Comparison of ENCODE assay signal across 1 cellular context in the genomic region with DNA sequence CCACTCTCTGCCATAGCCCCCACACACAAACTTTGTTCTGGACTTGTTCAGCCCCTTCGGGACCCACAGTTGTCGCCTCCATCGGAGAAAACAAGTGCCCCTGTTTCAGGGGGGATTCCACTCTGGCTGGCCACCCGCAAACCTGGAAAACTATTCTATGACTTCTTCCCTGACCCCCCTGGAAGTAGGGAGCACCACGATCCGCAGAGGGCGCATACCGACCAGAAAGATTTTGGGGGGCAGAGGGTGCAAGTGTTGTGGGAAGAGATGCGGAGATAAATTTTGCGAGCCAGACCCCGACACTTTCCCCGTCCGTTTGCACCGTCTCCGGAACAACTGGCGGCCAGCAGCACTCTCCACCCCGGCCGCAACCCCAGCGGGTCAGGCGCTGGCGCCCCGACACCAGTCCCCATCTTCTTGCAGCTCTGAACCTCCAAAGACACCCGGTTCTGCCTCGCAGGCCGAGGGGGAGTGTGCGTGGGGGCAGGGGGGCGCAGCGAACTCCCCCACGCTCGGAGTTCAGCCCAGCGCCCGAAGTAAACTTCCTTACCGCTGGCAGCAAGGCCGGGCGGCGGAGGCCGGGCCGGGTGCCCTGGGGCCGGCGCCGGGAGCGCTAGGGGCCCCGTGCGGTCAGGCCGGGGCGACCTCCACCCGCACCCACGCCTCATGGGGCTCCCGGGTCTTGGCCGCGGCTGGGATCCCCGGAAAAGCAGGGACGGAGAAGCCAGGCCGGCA.
A peak's percentile ranks its signal among the peaks of the same experiment; 100 is the strongest.
TF ChIP-seq lines count a peak whose summit lies in the region.

No MANE protein-coding gene starts in this region.

TF ChIP-seq in HepG2, 621 proteins besides CTCF, POLR2A, EP300 and RAD21 (continued from another document and continues in another):
- TF ChIP-seq HNRNPL (IDR thresholded peaks at IDR 0.05; ENCODE audit: low read depth, low read length): 0 out of 2 replicates have a peak, but pooled peaks have one; percentile 5
- TF ChIP-seq NFE2L1 (CRISPR knock-in tag; IDR thresholded peaks at IDR 0.05; ENCODE audit: borderline replicate concordance): no peak
- no peak for TF ChIP-seq ZNF577 (CRISPR knock-in tag; IDR thresholded peaks at IDR 0.05; ENCODE audit: borderline replicate concordance, low read depth)
- no peak for TF ChIP-seq MIER3 (CRISPR knock-in tag; IDR thresholded peaks at IDR 0.05; ENCODE audit: borderline replicate concordance)
- TF ChIP-seq CCAR2 (optimal IDR thresholded peaks at IDR 0.05; ENCODE audit: low read depth, low read length): no peak
- TF ChIP-seq TEAD3 (CRISPR knock-in tag; optimal IDR thresholded peaks at IDR 0.05; ENCODE audit: borderline replicate concordance): no peak
- TF ChIP-seq CBX2 (IDR thresholded peaks at IDR 0.05; ENCODE audit: low read depth, low read length): no peak
- TF ChIP-seq CBX2 (CRISPR knock-in tag; IDR thresholded peaks at IDR 0.05; ENCODE audit: low read depth): 0 out of 2 replicates have a peak, but pooled peaks have one; percentile 19
- TF ChIP-seq, protein P1, sequence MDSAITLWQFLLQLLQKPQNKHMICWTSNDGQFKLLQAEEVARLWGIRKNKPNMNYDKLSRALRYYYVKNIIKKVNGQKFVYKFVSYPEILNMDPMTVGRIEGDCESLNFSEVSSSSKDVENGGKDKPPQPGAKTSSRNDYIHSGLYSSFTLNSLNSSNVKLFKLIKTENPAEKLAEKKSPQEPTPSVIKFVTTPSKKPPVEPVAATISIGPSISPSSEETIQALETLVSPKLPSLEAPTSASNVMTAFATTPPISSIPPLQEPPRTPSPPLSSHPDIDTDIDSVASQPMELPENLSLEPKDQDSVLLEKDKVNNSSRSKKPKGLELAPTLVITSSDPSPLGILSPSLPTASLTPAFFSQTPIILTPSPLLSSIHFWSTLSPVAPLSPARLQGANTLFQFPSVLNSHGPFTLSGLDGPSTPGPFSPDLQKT (CRISPR knock-in tag; IDR thresholded peaks at IDR 0.05; ENCODE audit: borderline replicate concordance): no peak
- peak; percentile 51; the same call in 1 of the 2 replicates for TF ChIP-seq HDAC1 (CRISPR knock-in tag; IDR thresholded peaks at IDR 0.05)
- TF ChIP-seq ZNF768 (CRISPR knock-in tag; IDR thresholded peaks at IDR 0.05): peak; percentile 31; the same call in 1 of the 2 replicates
- TF ChIP-seq SMAD1 (CRISPR knock-in tag; IDR thresholded peaks at IDR 0.05; ENCODE audit: borderline replicate concordance, low read depth): no peak; the same call in 1 of the 2 replicates
- TF ChIP-seq, protein P2, sequence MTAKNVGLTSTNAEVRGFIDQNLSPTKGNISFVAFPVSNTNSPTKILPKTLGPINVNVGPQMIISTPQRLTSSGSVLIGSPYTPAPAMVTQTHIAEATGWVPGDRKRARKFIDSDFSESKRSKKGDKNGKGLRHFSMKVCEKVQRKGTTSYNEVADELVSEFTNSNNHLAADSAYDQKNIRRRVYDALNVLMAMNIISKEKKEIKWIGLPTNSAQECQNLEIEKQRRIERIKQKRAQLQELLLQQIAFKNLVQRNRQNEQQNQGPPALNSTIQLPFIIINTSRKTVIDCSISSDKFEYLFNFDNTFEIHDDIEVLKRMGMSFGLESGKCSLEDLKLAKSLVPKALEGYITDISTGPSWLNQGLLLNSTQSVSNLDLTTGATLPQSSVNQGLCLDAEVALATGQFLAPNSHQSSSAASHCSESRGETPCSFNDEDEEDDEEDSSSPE (CRISPR knock-in tag; IDR thresholded peaks at IDR 0.05): no peak
- TF ChIP-seq, protein P3, sequence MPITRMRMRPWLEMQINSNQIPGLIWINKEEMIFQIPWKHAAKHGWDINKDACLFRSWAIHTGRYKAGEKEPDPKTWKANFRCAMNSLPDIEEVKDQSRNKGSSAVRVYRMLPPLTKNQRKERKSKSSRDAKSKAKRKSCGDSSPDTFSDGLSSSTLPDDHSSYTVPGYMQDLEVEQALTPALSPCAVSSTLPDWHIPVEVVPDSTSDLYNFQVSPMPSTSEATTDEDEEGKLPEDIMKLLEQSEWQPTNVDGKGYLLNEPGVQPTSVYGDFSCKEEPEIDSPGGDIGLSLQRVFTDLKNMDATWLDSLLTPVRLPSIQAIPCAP (CRISPR knock-in tag; IDR thresholded peaks at IDR 0.05; ENCODE audit: low read depth): no peak
- TF ChIP-seq, protein P4, sequence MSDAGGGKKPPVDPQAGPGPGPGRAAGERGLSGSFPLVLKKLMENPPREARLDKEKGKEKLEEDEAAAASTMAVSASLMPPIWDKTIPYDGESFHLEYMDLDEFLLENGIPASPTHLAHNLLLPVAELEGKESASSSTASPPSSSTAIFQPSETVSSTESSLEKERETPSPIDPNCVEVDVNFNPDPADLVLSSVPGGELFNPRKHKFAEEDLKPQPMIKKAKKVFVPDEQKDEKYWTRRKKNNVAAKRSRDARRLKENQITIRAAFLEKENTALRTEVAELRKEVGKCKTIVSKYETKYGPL (CRISPR knock-in tag; IDR thresholded peaks at IDR 0.05): no peak
- no peak for TF ChIP-seq RBM39 (IDR thresholded peaks at IDR 0.05; ENCODE audit: low read depth, low read length, poor library complexity, severe bottlenecking)
- no peak for TF ChIP-seq ZNF672 (CRISPR knock-in tag; IDR thresholded peaks at IDR 0.05)
- TF ChIP-seq FOXK1 (CRISPR knock-in tag; IDR thresholded peaks at IDR 0.05; ENCODE audit: borderline replicate concordance, low read depth): no peak
- no peak for TF ChIP-seq LCORL (IDR thresholded peaks at IDR 0.05)
- no peak for TF ChIP-seq LCORL (CRISPR knock-in tag; IDR thresholded peaks at IDR 0.05)
- no peak for TF ChIP-seq KDM4B (CRISPR knock-in tag; IDR thresholded peaks at IDR 0.05)
- TF ChIP-seq, protein P5, sequence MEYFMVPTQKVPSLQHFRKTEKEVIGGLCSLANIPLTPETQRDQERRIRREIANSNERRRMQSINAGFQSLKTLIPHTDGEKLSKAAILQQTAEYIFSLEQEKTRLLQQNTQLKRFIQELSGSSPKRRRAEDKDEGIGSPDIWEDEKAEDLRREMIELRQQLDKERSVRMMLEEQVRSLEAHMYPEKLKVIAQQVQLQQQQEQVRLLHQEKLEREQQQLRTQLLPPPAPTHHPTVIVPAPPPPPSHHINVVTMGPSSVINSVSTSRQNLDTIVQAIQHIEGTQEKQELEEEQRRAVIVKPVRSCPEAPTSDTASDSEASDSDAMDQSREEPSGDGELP (IDR thresholded peaks at IDR 0.05; ENCODE audit: borderline replicate concordance, low read depth): no peak
- TF ChIP-seq ZNF335 (CRISPR knock-in tag; IDR thresholded peaks at IDR 0.05): no peak
- TF ChIP-seq, protein P6, sequence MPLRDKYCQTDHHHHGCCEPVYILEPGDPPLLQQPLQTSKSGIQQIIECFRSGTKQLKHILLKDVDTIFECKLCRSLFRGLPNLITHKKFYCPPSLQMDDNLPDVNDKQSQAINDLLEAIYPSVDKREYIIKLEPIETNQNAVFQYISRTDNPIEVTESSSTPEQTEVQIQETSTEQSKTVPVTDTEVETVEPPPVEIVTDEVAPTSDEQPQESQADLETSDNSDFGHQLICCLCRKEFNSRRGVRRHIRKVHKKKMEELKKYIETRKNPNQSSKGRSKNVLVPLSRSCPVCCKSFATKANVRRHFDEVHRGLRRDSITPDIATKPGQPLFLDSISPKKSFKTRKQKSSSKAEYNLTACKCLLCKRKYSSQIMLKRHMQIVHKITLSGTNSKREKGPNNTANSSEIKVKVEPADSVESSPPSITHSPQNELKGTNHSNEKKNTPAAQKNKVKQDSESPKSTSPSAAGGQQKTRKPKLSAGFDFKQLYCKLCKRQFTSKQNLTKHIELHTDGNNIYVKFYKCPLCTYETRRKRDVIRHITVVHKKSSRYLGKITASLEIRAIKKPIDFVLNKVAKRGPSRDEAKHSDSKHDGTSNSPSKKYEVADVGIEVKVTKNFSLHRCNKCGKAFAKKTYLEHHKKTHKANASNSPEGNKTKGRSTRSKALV (CRISPR knock-in tag; IDR thresholded peaks at IDR 0.05): 0 out of 2 replicates have a peak, but pooled peaks have one; percentile 1
- TF ChIP-seq ZC3H13 (CRISPR knock-in tag; IDR thresholded peaks at IDR 0.05): no peak
- TF ChIP-seq, protein P7, sequence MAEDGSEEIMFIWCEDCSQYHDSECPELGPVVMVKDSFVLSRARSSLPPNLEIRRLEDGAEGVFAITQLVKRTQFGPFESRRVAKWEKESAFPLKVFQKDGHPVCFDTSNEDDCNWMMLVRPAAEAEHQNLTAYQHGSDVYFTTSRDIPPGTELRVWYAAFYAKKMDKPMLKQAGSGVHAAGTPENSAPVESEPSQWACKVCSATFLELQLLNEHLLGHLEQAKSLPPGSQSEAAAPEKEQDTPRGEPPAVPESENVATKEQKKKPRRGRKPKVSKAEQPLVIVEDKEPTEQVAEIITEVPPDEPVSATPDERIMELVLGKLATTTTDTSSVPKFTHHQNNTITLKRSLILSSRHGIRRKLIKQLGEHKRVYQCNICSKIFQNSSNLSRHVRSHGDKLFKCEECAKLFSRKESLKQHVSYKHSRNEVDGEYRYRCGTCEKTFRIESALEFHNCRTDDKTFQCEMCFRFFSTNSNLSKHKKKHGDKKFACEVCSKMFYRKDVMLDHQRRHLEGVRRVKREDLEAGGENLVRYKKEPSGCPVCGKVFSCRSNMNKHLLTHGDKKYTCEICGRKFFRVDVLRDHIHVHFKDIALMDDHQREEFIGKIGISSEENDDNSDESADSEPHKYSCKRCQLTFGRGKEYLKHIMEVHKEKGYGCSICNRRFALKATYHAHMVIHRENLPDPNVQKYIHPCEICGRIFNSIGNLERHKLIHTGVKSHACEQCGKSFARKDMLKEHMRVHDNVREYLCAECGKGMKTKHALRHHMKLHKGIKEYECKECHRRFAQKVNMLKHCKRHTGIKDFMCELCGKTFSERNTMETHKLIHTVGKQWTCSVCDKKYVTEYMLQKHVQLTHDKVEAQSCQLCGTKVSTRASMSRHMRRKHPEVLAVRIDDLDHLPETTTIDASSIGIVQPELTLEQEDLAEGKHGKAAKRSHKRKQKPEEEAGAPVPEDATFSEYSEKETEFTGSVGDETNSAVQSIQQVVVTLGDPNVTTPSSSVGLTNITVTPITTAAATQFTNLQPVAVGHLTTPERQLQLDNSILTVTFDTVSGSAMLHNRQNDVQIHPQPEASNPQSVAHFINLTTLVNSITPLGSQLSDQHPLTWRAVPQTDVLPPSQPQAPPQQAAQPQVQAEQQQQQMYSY (CRISPR knock-in tag; IDR thresholded peaks at IDR 0.05): no peak; the same call in 1 of the 2 replicates
- no peak; the same call in 1 of the 2 replicates for TF ChIP-seq TAF1 (CRISPR knock-in tag; IDR thresholded peaks at IDR 0.05)
- peak; percentile 54; the same call in 1 of the 2 replicates for TF ChIP-seq RNF2 (conservative IDR thresholded peaks at IDR 0.05; ENCODE audit: low read depth)
- no peak for TF ChIP-seq NR2F2 (IDR thresholded peaks at IDR 0.05; ENCODE audit: borderline replicate concordance, low read depth)
- 0 out of 2 replicates have a peak, but pooled peaks have one; percentile 50 for TF ChIP-seq ATF7-NPFF (CRISPR knock-in tag; IDR thresholded peaks at IDR 0.05; ENCODE audit: low read depth)
- no peak for TF ChIP-seq REL (CRISPR knock-in tag; conservative IDR thresholded peaks at IDR 0.05)
- no peak for TF ChIP-seq ZFP36 (IDR thresholded peaks at IDR 0.05; ENCODE audit: borderline replicate concordance, low read depth, low read length, partially characterized antibody)
- TF ChIP-seq, protein P8, sequence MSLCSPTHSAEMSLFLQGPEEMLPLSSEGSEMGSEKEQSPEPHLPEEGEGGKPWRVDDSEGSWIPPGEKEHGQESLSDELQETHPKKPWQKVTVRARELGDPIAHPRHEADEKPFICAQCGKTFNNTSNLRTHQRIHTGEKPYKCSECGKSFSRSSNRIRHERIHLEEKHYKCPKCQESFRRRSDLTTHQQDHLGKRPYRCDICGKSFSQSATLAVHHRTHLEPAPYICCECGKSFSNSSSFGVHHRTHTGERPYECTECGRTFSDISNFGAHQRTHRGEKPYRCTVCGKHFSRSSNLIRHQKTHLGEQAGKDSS (CRISPR knock-in tag; IDR thresholded peaks at IDR 0.05; ENCODE audit: borderline replicate concordance, low read depth): no peak
- no peak for TF ChIP-seq BRCA1 (CRISPR knock-in tag; IDR thresholded peaks at IDR 0.05)
- TF ChIP-seq PHF5A (CRISPR knock-in tag; IDR thresholded peaks at IDR 0.05; ENCODE audit: low read depth, unreplicated experiment): no peak
- no peak for TF ChIP-seq ZNF264 (CRISPR knock-in tag; IDR thresholded peaks at IDR 0.05)
- peak; percentile 39; the same call in 1 of the 2 replicates for TF ChIP-seq ZNF547 (CRISPR knock-in tag; IDR thresholded peaks at IDR 0.05)
- TF ChIP-seq ZNF674 (CRISPR knock-in tag; IDR thresholded peaks at IDR 0.05; ENCODE audit: low read depth): no peak
- TF ChIP-seq, protein P9, sequence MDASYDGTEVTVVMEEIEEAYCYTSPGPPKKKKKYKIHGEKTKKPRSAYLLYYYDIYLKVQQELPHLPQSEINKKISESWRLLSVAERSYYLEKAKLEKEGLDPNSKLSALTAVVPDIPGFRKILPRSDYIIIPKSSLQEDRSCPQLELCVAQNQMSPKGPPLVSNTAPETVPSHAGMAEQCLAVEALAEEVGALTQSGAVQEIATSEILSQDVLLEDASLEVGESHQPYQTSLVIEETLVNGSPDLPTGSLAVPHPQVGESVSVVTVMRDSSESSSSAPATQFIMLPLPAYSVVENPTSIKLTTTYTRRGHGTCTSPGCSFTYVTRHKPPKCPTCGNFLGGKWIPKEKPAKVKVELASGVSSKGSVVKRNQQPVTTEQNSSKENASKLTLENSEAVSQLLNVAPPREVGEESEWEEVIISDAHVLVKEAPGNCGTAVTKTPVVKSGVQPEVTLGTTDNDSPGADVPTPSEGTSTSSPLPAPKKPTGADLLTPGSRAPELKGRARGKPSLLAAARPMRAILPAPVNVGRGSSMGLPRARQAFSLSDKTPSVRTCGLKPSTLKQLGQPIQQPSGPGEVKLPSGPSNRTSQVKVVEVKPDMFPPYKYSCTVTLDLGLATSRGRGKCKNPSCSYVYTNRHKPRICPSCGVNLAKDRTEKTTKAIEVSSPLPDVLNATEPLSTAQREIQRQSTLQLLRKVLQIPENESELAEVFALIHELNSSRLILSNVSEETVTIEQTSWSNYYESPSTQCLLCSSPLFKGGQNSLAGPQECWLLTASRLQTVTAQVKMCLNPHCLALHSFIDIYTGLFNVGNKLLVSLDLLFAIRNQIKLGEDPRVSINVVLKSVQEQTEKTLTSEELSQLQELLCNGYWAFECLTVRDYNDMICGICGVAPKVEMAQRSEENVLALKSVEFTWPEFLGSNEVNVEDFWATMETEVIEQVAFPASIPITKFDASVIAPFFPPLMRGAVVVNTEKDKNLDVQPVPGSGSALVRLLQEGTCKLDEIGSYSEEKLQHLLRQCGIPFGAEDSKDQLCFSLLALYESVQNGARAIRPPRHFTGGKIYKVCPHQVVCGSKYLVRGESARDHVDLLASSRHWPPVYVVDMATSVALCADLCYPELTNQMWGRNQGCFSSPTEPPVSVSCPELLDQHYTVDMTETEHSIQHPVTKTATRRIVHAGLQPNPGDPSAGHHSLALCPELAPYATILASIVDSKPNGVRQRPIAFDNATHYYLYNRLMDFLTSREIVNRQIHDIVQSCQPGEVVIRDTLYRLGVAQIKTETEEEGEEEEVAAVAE (CRISPR knock-in tag; IDR thresholded peaks at IDR 0.05; ENCODE audit: borderline replicate concordance): no peak
- TF ChIP-seq ZMYM4 (CRISPR knock-in tag; IDR thresholded peaks at IDR 0.05): 0 out of 2 replicates have a peak, but pooled peaks have one; percentile 28
- no peak for TF ChIP-seq ZNF326 (CRISPR knock-in tag; IDR thresholded peaks at IDR 0.05; ENCODE audit: borderline replicate concordance)
- TF ChIP-seq ZBTB7B (CRISPR knock-in tag; IDR thresholded peaks at IDR 0.05): peak; percentile 27; the same call in 1 of the 2 replicates
- TF ChIP-seq ATF1 (CRISPR knock-in tag; IDR thresholded peaks at IDR 0.05): no peak
- TF ChIP-seq ZNF180 (CRISPR knock-in tag; IDR thresholded peaks at IDR 0.05; ENCODE audit: borderline replicate concordance, low read depth): no peak
- TF ChIP-seq ARNT2 (CRISPR knock-in tag; IDR thresholded peaks at IDR 0.05; ENCODE audit: low read depth): no peak
